Comparison of ENCODE assay signal across 10 cellular contexts in genomic region chr13:99321709-99322108, GRCh38. TPM values are rescaled to one million over a fixed set of nuclear protein-coding genes. Genes with fewer than 3 reads are reported as not detected.
A peak's percentile ranks its signal among the peaks of the same experiment; 100 is the strongest.
DNase-seq lines count a peak whose midpoint lies in the region; ATAC-seq, FAIRE-seq and TF ChIP-seq lines count a peak whose summit lies in the region.
"Had no signal": no experiment of that assay in that cellular context is flagged by ENCODE, and none has a peak within 500 bp of the region (broad histone marks: within the 10 kb centered on the region; RNA-seq: fewer than 3 reads in every experiment).

No MANE protein-coding gene starts in this region.

- H3K9me3 Mint-ChIP-seq in activated naive CD4-positive, alpha-beta T cell treated with anti-CD3 and anti-CD28 coated beads for 36 hours = no peaks in the 10 kb centered on the region
- H3K9me3 Mint-ChIP-seq in activated CD8-positive, alpha-beta T cell treated with anti-CD3 and anti-CD28 coated beads for 36 hours = no peaks in the 10 kb centered on the region

- H3K36me3 ChIP-seq in keratinocyte (ENCODE audit: control insufficient read depth in 2 of 2, extremely low read depth in 1 of 2, insufficient read depth in 2 of 2, low read length in 2 of 2) (peaks cover 3 to 8% of the 10 kb centered on the region in 2 experiments), tibial artery (peaks cover 0 to 11% (median 4%) of the 10 kb centered on the region in 3 donors)

- H3K27ac ChIP-seq in keratinocyte (ENCODE audit: control insufficient read depth, insufficient read depth, low read length) = peak overlapping the region; percentile 1
- H3K27ac ChIP-seq in tibial artery = peak overlapping the region; percentile 43 to 60

- peaks cover 25% of the 10 kb centered on the region for H3K4me1 ChIP-seq in keratinocyte (ENCODE audit: control insufficient read depth, extremely low read depth, insufficient read depth, low read length)
- peaks cover 0 to 36% (median 13%) of the 10 kb centered on the region in 4 donors for H3K4me1 ChIP-seq in tibial artery

- no peaks in the 10 kb centered on the region for H3K27me3 Mint-ChIP-seq in activated naive CD4-positive, alpha-beta T cell treated with anti-CD3 and anti-CD28 coated beads for 36 hours (ENCODE audit: low read depth)
- H3K27me3 Mint-ChIP-seq in activated CD8-positive, alpha-beta T cell treated with anti-CD3 and anti-CD28 coated beads for 36 hours = no peaks in the 10 kb centered on the region

- H3K4me3 ChIP-seq in keratinocyte (ENCODE audit: control insufficient read depth in 2 of 3, extremely low read depth in 1 of 3, insufficient read depth in 2 of 3, low read depth in 1 of 3, low read length in 3 of 3) (no peak overlapping the region), tibial artery (no peak overlapping the region)

- H3K9ac ChIP-seq in keratinocyte (ENCODE audit: control insufficient read depth, extremely low read depth, insufficient read depth, low read length) = no peak overlapping the region

- ATAC-seq in activated CD8-positive, alpha-beta T cell treated with anti-CD3 and anti-CD28 coated beads for 36 hours = no peak
- no peak for ATAC-seq in HG02759 (IDR thresholded peaks at IDR 0.05; ENCODE audit: unreplicated experiment)

- H3K9me3 ChIP-seq in keratinocyte (ENCODE audit: control insufficient read depth, low read depth, low read length) (no peaks in the 10 kb centered on the region), tibial artery (no peaks in the 10 kb centered on the region)

- no peak for FAIRE-seq in keratinocyte (lab: Jason Lieb, UNC)
- FAIRE-seq: TTC549 had no signal

- H3K9me1 ChIP-seq in keratinocyte (ENCODE audit: control insufficient read depth, extremely low read depth, insufficient read depth, low read length) = no peaks in the 10 kb centered on the region

- DNase-seq in activated naive CD4-positive, alpha-beta T cell treated with anti-CD3 and anti-CD28 coated beads for 36 hours = no peak
- DNase-seq in activated naive CD4-positive, alpha-beta T cell treated with Interleukin-2 at 50 U/mL for 16 hours = no peak
- no peak for DNase-seq in activated CD8-positive, alpha-beta T cell treated with anti-CD3 and anti-CD28 coated beads for 36 hours
- DNase-seq in keratinocyte (ENCODE audit: low read depth, low spot score) (no peak), tibial artery (no peak), NCI-H748 (lab: John Stamatoyannopoulos, UW; ENCODE audit: unreplicated experiment) (no peak), NAMALWA (ENCODE audit: low spot score) (no peak)

- peaks cover 25% of the 10 kb centered on the region for H3K36me3 Mint-ChIP-seq in activated naive CD4-positive, alpha-beta T cell treated with anti-CD3 and anti-CD28 coated beads for 36 hours (ENCODE audit: low read depth)
- peaks cover 52% of the 10 kb centered on the region for H3K36me3 Mint-ChIP-seq in activated CD8-positive, alpha-beta T cell treated with anti-CD3 and anti-CD28 coated beads for 36 hours (ENCODE audit: low read depth)

- no peak overlapping the region for H3K4me3 Mint-ChIP-seq in activated naive CD4-positive, alpha-beta T cell treated with anti-CD3 and anti-CD28 coated beads for 36 hours
- no peak overlapping the region for H3K4me3 Mint-ChIP-seq in activated CD8-positive, alpha-beta T cell treated with anti-CD3 and anti-CD28 coated beads for 36 hours

- no peaks in the 10 kb centered on the region for H3K79me2 ChIP-seq in keratinocyte (ENCODE audit: control insufficient read depth, insufficient read depth, low read length)

- H3K4me2 ChIP-seq in keratinocyte (ENCODE audit: control insufficient read depth, extremely low read depth, insufficient read depth, low read depth, low read length) = no peak overlapping the region

- H3K27ac Mint-ChIP-seq in activated naive CD4-positive, alpha-beta T cell treated with anti-CD3 and anti-CD28 coated beads for 36 hours = peak overlapping the region; percentile 87
- peak overlapping the region; percentile 94 for H3K27ac Mint-ChIP-seq in activated CD8-positive, alpha-beta T cell treated with anti-CD3 and anti-CD28 coated beads for 36 hours

- POLR2A ChIA-PET in activated CD8-positive, alpha-beta T cell treated with anti-CD3 and anti-CD28 coated beads for 36 hours (lab: Charles Lee) = interaction anchor here (0.7 to 2.4 kb wide), 16 partner anchors 9 to 177 kb away, joined by 3 to 11 read pairs (median 4); partner anchors contain the start of gene GPR183

- H3K27me3 ChIP-seq in keratinocyte (ENCODE audit: control insufficient read depth, extremely low read depth, insufficient read depth, low read length) = no peaks in the 10 kb centered on the region
- H3K27me3 ChIP-seq in tibial artery = no peaks in the 10 kb centered on the region

- peaks cover 77% of the 10 kb centered on the region for H3K4me1 Mint-ChIP-seq in activated naive CD4-positive, alpha-beta T cell treated with anti-CD3 and anti-CD28 coated beads for 36 hours (ENCODE audit: low read depth)
- peaks cover 78% of the 10 kb centered on the region for H3K4me1 Mint-ChIP-seq in activated CD8-positive, alpha-beta T cell treated with anti-CD3 and anti-CD28 coated beads for 36 hours (ENCODE audit: low read depth)

- intact Hi-C loops in activated naive CD4-positive, alpha-beta T cell treated with anti-CD3 and anti-CD28 coated beads for 36 hours (cut with micrococcal nuclease) = loop anchor here (1.0 to 10.0 kb wide), 14 partner anchors 7 to 407 kb away; partner anchors contain the start of gene GPR18
- intact Hi-C loops in activated CD8-positive, alpha-beta T cell treated with anti-CD3 and anti-CD28 coated beads for 36 hours (cut with micrococcal nuclease) = loop anchor here (2.0 to 5.0 kb wide), 3 partner anchors 34 to 59 kb away; no protein-coding TSS in a partner anchor
- intact Hi-C loops in tibial artery (cut with DNase I; ENCODE audit: low total_unique reads) = no loop called here

- dilution Hi-C loops in keratinocyte (cut with MboI; ENCODE audit: extremely low pct_ligation_motif_present, low sequenced_read_pairs) = no loop called here

- CTCF ChIA-PET in activated naive CD4-positive, alpha-beta T cell treated with anti-CD3 and anti-CD28 coated beads for 36 hours (lab: Charles Lee) = interaction anchor here (0.8 to 2.9 kb wide), 12 partner anchors 24 to 145 kb away, joined by 3 to 15 read pairs (median 6); no protein-coding TSS in a partner anchor
- CTCF ChIA-PET in activated CD8-positive, alpha-beta T cell treated with anti-CD3 and anti-CD28 coated beads for 36 hours (lab: Charles Lee) = interaction anchor here (0.8 to 2.6 kb wide), 14 partner anchors 9 to 181 kb away, joined by 3 to 21 read pairs (median 4); partner anchors contain the start of gene GPR183

- TF ChIP-seq CTCF in activated CD8-positive, alpha-beta T cell treated with anti-CD3 and anti-CD28 coated beads for 36 hours (IDR thresholded peaks at IDR 0.05) = no peak
- no peak for TF ChIP-seq CTCF in keratinocyte (optimal IDR thresholded peaks at IDR 0.05 in 1 of 3, IDR thresholded peaks at IDR 0.05 in 1 of 3, conservative IDR thresholded peaks at IDR 0.05 in 1 of 3; ENCODE audit: extremely low read depth in 1 of 3, insufficient read depth in 2 of 3, low read length in 3 of 3)
- TF ChIP-seq CTCF in tibial artery (IDR thresholded peaks at IDR 0.05) = no peak

- peaks cover 2% of the 10 kb centered on the region for H4K20me1 ChIP-seq in keratinocyte (ENCODE audit: control insufficient read depth, extremely low read depth, insufficient read depth, low read length)

- no peak overlapping the region for H2AFZ ChIP-seq in keratinocyte (ENCODE audit: control insufficient read depth, low read length)

RNA-seq across cellular contexts. Expression of gene GPR183, which starts 14.5 kb away (rescaled TPM):
- total RNA-seq in activated naive CD4-positive, alpha-beta T cell treated with anti-CD3 and anti-CD28 coated beads for 36 hours = 10 to 100 TPM; 37.4 to 38.8 TPM
- 10 to 100 TPM in 1 of 2 experiments, 1 to 10 TPM in 1; 8.6 to 10.0 TPM for total RNA-seq in activated CD8-positive, alpha-beta T cell treated with anti-CD3 and anti-CD28 coated beads for 36 hours
- 0.10 TPM in 1 of 3 replicates, not detected in the others for polyA plus RNA-seq in keratinocyte
- not detected for polyA plus RNA-seq in keratinocyte (2011; ENCODE audit: low read depth)
- not detected in 2 replicates for polyA plus RNA-seq in keratinocyte (2011; cell fraction: cytosol; rRNA removed)
- not detected in 2 replicates for polyA plus RNA-seq in keratinocyte (2011; cell fraction: nucleus; rRNA removed)
- polyA plus RNA-seq in keratinocyte (2012; ENCODE audit: low replicate concordance) = 0.42 TPM in 1 of 2 replicates, not detected in the other
- not detected in 3 replicates for polyA minus RNA-seq in keratinocyte
- polyA minus RNA-seq in keratinocyte (2011; cell fraction: cytosol; rRNA and poly(A)+ RNA removed) = not detected
- not detected in 2 replicates for polyA minus RNA-seq in keratinocyte (2011; cell fraction: nucleus; rRNA and poly(A)+ RNA removed)
- polyA plus RNA-seq: neural cell had no signal
